Comparison of ENCODE assay signal across 7 cellular contexts in genomic region chr4:94595880-94596483, GRCh38.
A peak's percentile ranks its signal among the peaks of the same experiment; 100 is the strongest.
DNase-seq lines count a peak whose midpoint lies in the region; ATAC-seq and TF ChIP-seq lines count a peak whose summit lies in the region.

No MANE protein-coding gene starts in this region.

- H3K27ac ChIP-seq in RWPE2 (ENCODE audit: poor library complexity, severe bottlenecking) (no peak overlapping the region), fibroblast of lung (ENCODE audit: insufficient read depth, low read length) (no peak overlapping the region)

- no peaks in the 10 kb centered on the region for H4K20me1 ChIP-seq in fibroblast of lung (ENCODE audit: control insufficient read depth, extremely low read depth, insufficient read depth, low read length)

- H3K9me3 ChIP-seq in RWPE2 (ENCODE audit: severe bottlenecking) (no peaks in the 10 kb centered on the region), fibroblast of lung (ENCODE audit: control insufficient read depth, insufficient read depth, low read depth, low read length) (no peaks in the 10 kb centered on the region)

- H3K4me3 ChIP-seq in RWPE2 (ENCODE audit: severe bottlenecking): no peak overlapping the region
- H3K4me3 ChIP-seq in fibroblast of lung (replicated peaks in 1 of 4; ENCODE audit: control extremely low read depth in 1 of 4, insufficient read depth in 1 of 4, low read depth in 3 of 4, low read length in 4 of 4): no peak overlapping the region

- DNase-seq in G401 (ENCODE audit: low spot score) (peak; percentile 32), HT-29 (ENCODE audit: low spot score) (peak; percentile 59), RWPE2 (ENCODE audit: low spot score) (no peak), fibroblast of lung (ENCODE audit: low read depth in 2 of 2) (peak; percentile 52 to 82), putamen (ENCODE audit: low spot score) (peak; percentile 27)

- H3K4me1 ChIP-seq in RWPE2 (ENCODE audit: insufficient read depth, poor library complexity, severe bottlenecking) (peaks cover 4% of the 10 kb centered on the region), fibroblast of lung (ENCODE audit: control insufficient read depth, extremely low read depth, insufficient read depth, low read length) (no peaks in the 10 kb centered on the region)

- H3K36me3 ChIP-seq in RWPE2 (ENCODE audit: low read depth) (peaks cover 64% of the 10 kb centered on the region), fibroblast of lung (ENCODE audit: control insufficient read depth, insufficient read depth, low read length) (no peaks in the 10 kb centered on the region)

- H3K27me3 ChIP-seq in RWPE2 (ENCODE audit: insufficient read depth, poor library complexity, severe bottlenecking): no peaks in the 10 kb centered on the region
- H3K27me3 ChIP-seq in fibroblast of lung (ENCODE audit: control insufficient read depth, insufficient read depth, low read length): no peaks in the 10 kb centered on the region

- no peaks in the 10 kb centered on the region for H3K79me2 ChIP-seq in fibroblast of lung (ENCODE audit: control insufficient read depth, insufficient read depth, low read length)

- no peak overlapping the region for H3K9ac ChIP-seq in fibroblast of lung (ENCODE audit: insufficient read depth, low read length)

- H3K4me2 ChIP-seq in fibroblast of lung (ENCODE audit: extremely low read depth, insufficient read depth, low read length): no peak overlapping the region

- peak; percentile 85 for TF ChIP-seq CTCF in RWPE2 (IDR thresholded peaks at IDR 0.05; ENCODE audit: poor library complexity, severe bottlenecking)
- TF ChIP-seq CTCF in fibroblast of lung (conservative IDR thresholded peaks at IDR 0.05 in 1 of 2, IDR thresholded peaks at IDR 0.05 in 1 of 2; ENCODE audit: low read depth in 1 of 2, low read length in 2 of 2): peak in 1 of 2 donors; percentile 52

- H2AFZ ChIP-seq in fibroblast of lung (ENCODE audit: low read length): no peak overlapping the region

- ATAC-seq in GM21367 (IDR thresholded peaks at IDR 0.05; ENCODE audit: unreplicated experiment) (peak; percentile 72), RWPE2 (ENCODE audit: low read depth) (peak; percentile 49; the same call in 1 of the 3 replicates), HG02759 (IDR thresholded peaks at IDR 0.05; ENCODE audit: unreplicated experiment) (no peak)

- in situ Hi-C loops in G401 (cut with HindIII; ENCODE audit: low sequenced_read_pairs): no loop called here
